In genomic region chr2:169928463-169928864, GRCh38 we compare ENCODE assay signal across 8 cellular contexts.
A peak's percentile ranks its signal among the peaks of the same experiment; 100 is the strongest.
DNase-seq lines count a peak whose midpoint lies in the region; ATAC-seq and TF ChIP-seq lines count a peak whose summit lies in the region.

No MANE protein-coding gene starts in this region.

- DNase-seq in right atrium auricular region (ENCODE audit: low spot score) (no peak), left ventricle myocardium superior (no peak), NCI-H226 (peak; percentile 4), brain microvascular endothelial cell (peak; percentile 9), lung microvascular endothelial cell (ENCODE audit: low read depth in 2 of 2) (peak; percentile 67 to 76), SHP77 treated with DMSO at 0.1 percent for 48 hours (lab: John Stamatoyannopoulos, UW) (no peak), omental fat pad (ENCODE audit: low spot score) (no peak)

- no peaks in the 10 kb centered on the region for H3K27me3 ChIP-seq in right atrium auricular region
- H3K27me3 ChIP-seq in brain microvascular endothelial cell (replicated peaks), result no peaks in the 10 kb centered on the region

- H3K36me3 ChIP-seq in right atrium auricular region, result peaks cover 11% of the 10 kb centered on the region
- peaks cover 6% of the 10 kb centered on the region for H3K36me3 ChIP-seq in brain microvascular endothelial cell (replicated peaks)

- H3K4me3 ChIP-seq in right atrium auricular region, result no peak overlapping the region
- no peak overlapping the region for H3K4me3 ChIP-seq in brain microvascular endothelial cell (ENCODE audit: low read depth, low read length)

- in situ Hi-C loops in brain microvascular endothelial cell (cut with HindIII; ENCODE audit: low pct_ligation_motif_present, low sequenced_read_pairs), result no loop called here

- ATAC-seq in left ventricle myocardium superior, result no peak
- no peak for ATAC-seq in HG03159 (IDR thresholded peaks at IDR 0.05; ENCODE audit: unreplicated experiment)
- no peak for ATAC-seq in omental fat pad (ENCODE audit: low FRiP score)

- no peaks in the 10 kb centered on the region for H3K4me1 ChIP-seq in right atrium auricular region

- peak; percentile 55 to 82 for TF ChIP-seq CTCF in right atrium auricular region (IDR thresholded peaks at IDR 0.05)
- peak; percentile 40 for TF ChIP-seq CTCF in brain microvascular endothelial cell (IDR thresholded peaks at IDR 0.05; ENCODE audit: low read depth, low read length, missing control alignments)
- no peak for TF ChIP-seq CTCF in omental fat pad (IDR thresholded peaks at IDR 0.05)

- H3K27ac ChIP-seq in right atrium auricular region (no peak overlapping the region), brain microvascular endothelial cell (no peak overlapping the region)

- intact Hi-C loops in left ventricle myocardium superior (cut with micrococcal nuclease), result loop anchor here (10.0 kb wide), 1 partner anchor 104 kb away; the partner anchor contains the start of genes METTL5 and UBR3

- H3K9me3 ChIP-seq in right atrium auricular region, result no peaks in the 10 kb centered on the region

Comparison
In these comparisons a context has a peak if more than half of its experiments do, and no peak if none do; other contexts are left out.
1. DNase-seq: peak in NCI-H226 (single experiment), brain microvascular endothelial cell (single experiment) and lung microvascular endothelial cell (2 of 2); none in right atrium auricular region (single experiment), left ventricle myocardium superior (single experiment), SHP77 treated with DMSO at 0.1 percent for 48 hours (single experiment) and omental fat pad (single experiment).
2. CTCF ChIP-seq: peak in right atrium auricular region (2 of 2) and brain microvascular endothelial cell (single experiment); none in omental fat pad (0 of 3).